27 cellular contexts compared by ENCODE assay signal in genomic region chr4:8087921-8088495, GRCh38.
"Had no signal": no experiment of that assay in that cellular context is flagged by ENCODE, and none has a peak within 500 bp of the region (broad histone marks: within the 10 kb centered on the region; RNA-seq: fewer than 3 reads in every experiment).

No MANE protein-coding gene starts in this region.

- H3K27ac ChIP-seq: coronary artery, esophagus squamous epithelium, pancreas, suprapubic skin, transverse colon, upper lobe of right lung, uterus had no signal

- ATAC-seq: effector memory CD8-positive, alpha-beta T cell; left lobe of liver; naive thymus-derived CD8-positive, alpha-beta T cell; pancreas; sciatic nerve; stimulated activated naive CD8-positive, alpha-beta T cell treated with anti-CD3 and anti-CD28 coated beads, Interleukin-15, amount 100 ng/mL, for 72 hours; upper lobe of right lung had no signal

- H3K27me3 ChIP-seq: esophagus squamous epithelium, pancreas, transverse colon, upper lobe of right lung, uterus had no signal

- DNase-seq: effector memory CD8-positive, alpha-beta T cell; erythroblast; esophagus squamous epithelium; foreskin melanocyte; hypothalamus; immature natural killer cell; islet precursor cell; mesenchymal stem cell; midbrain; naive thymus-derived CD8-positive, alpha-beta T cell; nephron progenitor cell; occipital lobe; pancreas; stimulated activated CD4-positive, alpha-beta T cell treated with anti-CD3 and anti-CD28 coated beads, Interleukin-12 subunit alpha, Interleukin-12 subunit beta, amount 100 ng/mL, for 4 hours; stimulated activated CD4-positive, alpha-beta T cell treated with anti-CD3 and anti-CD28 coated beads, Interleukin-1b, Interleukin-23, amount 100 ng/mL, for 48 hours; stimulated activated CD4-positive, alpha-beta T cell treated with anti-CD3 and anti-CD28 coated beads, Interleukin-4, amount 100 ng/mL, for 1 hour; stimulated activated CD8-positive, alpha-beta memory T cell treated with anti-CD3 and anti-CD28 coated beads, Interleukin-4, amount 100 ng/mL, for 48 hours; stimulated activated naive CD4-positive, alpha-beta T cell; stimulated activated naive CD8-positive, alpha-beta T cell treated with anti-CD3 and anti-CD28 coated beads, Interleukin-15, amount 100 ng/mL, for 72 hours; transverse colon; upper lobe of right lung; uterus had no signal

- H3K4me1 Mint-ChIP-seq: immature natural killer cell had no signal

- H3K4me3 Mint-ChIP-seq: effector memory CD8-positive, alpha-beta T cell; immature natural killer cell; naive thymus-derived CD8-positive, alpha-beta T cell; nephron progenitor cell; stimulated activated naive CD8-positive, alpha-beta T cell treated with anti-CD3 and anti-CD28 coated beads, Interleukin-15, amount 100 ng/mL, for 72 hours had no signal

- H3K36me3 ChIP-seq: pancreas, suprapubic skin, transverse colon, upper lobe of right lung, uterus had no signal

- H3K4me3 ChIP-seq: coronary artery, esophagus squamous epithelium, pancreas, smooth muscle cell, suprapubic skin, transverse colon, upper lobe of right lung, uterus had no signal

- H3K4me1 ChIP-seq: pancreas, upper lobe of right lung, uterus had no signal

- H3K27me3 Mint-ChIP-seq: effector memory CD8-positive, alpha-beta T cell; naive thymus-derived CD8-positive, alpha-beta T cell; stimulated activated naive CD8-positive, alpha-beta T cell treated with anti-CD3 and anti-CD28 coated beads, Interleukin-15, amount 100 ng/mL, for 72 hours had no signal

- H3K4me2 ChIP-seq: smooth muscle cell had no signal

- H3K27ac Mint-ChIP-seq: effector memory CD8-positive, alpha-beta T cell; immature natural killer cell; naive thymus-derived CD8-positive, alpha-beta T cell; nephron progenitor cell; stimulated activated naive CD8-positive, alpha-beta T cell treated with anti-CD3 and anti-CD28 coated beads, Interleukin-15, amount 100 ng/mL, for 72 hours had no signal

- H3K9me3 ChIP-seq: pancreas, suprapubic skin, upper lobe of right lung, uterus had no signal

- H3K9me3 Mint-ChIP-seq: effector memory CD8-positive, alpha-beta T cell; immature natural killer cell had no signal

- H3K36me3 Mint-ChIP-seq: immature natural killer cell; naive thymus-derived CD8-positive, alpha-beta T cell had no signal
